2 cellular contexts compared by ENCODE assay signal in the genomic region with DNA sequence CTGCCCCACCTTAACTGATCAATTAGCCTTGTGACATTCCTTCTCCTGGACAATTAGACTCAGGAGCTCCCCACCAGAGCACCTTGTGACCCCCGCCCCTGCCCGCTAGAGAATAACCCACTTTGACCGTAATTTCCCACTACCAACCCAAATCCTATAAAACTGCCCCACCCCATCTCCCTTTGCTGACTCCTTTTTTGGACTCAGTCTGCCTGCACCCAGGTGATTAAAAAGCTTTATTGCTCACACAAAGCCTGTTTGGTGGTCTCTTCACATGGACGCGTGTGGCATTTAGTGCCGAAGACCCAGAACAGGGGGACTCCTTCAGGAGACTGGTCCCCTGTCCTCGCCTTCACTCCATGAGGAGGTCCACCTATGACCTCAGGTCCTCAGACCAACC. TPM values are rescaled to one million over a fixed set of nuclear protein-coding genes. Genes with fewer than 3 reads are reported as not detected.
"Had no signal": no experiment of that assay in that cellular context is flagged by ENCODE, and none has a peak within 500 bp of the region (broad histone marks: within the 10 kb centered on the region; RNA-seq: fewer than 3 reads in every experiment).

No MANE protein-coding gene starts in this region.

RNA-seq across cellular contexts. Expression of a gene that starts 44.7 kb away (rescaled TPM):
- total RNA-seq: G401, GM12878 had no signal
- polyA plus RNA-seq: GM12878 had no signal

RNA-seq across cellular contexts. Expression of a gene that starts 59.5 kb away (rescaled TPM):
- total RNA-seq: G401 had no signal
